Comparison of ENCODE assay signal across 10 cellular contexts in the genomic region with DNA sequence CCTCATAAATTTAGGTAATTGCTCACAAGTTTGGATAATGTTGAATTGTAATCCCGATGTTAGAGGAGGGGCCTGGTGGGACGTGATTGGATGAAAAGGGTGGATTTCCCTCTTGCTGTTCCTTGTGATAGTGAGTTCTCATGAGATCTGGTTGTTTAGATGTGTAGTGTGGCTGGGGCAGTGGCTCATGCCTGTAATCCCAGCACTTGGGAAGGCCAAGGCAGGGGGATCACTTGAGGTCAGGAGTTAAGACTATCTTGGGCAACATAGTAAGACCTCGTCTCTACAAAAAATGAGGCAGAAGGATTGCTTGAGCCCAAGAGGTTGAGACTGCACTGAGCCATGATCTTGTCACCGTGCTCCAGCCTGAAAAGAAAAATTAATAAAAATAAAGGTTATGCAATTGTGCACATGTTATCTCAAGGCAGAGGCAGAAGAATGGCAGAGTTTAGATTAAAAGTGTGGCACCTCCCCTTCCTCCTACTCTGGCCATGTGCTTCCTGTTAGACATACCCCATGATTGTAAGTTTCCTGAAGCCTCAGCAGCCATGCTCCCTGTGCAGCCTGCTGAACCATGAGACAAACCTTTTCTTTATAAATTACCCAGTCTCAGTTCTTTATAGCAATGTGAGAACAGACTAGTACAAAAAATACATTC. TPM values are rescaled to one million over a fixed set of nuclear protein-coding genes. Genes with fewer than 3 reads are reported as not detected.
DNase-seq lines count a peak whose midpoint lies in the region; ATAC-seq, FAIRE-seq and TF ChIP-seq lines count a peak whose summit lies in the region.
"Had no signal": no experiment of that assay in that cellular context is flagged by ENCODE, and none has a peak within 500 bp of the region (broad histone marks: within the 10 kb centered on the region; RNA-seq: fewer than 3 reads in every experiment).

No MANE protein-coding gene starts in this region.

- peak overlapping the region; percentile 46; the same call in 1 of the 2 replicates for H3K27ac ChIP-seq in C4-2B
- H3K27ac ChIP-seq in GM23338 (ENCODE audit: low read depth) = peak overlapping the region; percentile 92

- DNase-seq in GM23338 (ENCODE audit: low spot score) (no peak), fibroblast of mammary gland (ENCODE audit: low read depth) (peak; percentile 19), posterior vena cava (ENCODE audit: low spot score) (no peak), NCI-H1092 treated with DMSO at 0.1 percent for 48 hours (lab: John Stamatoyannopoulos, UW) (no peak), GM19239 (ENCODE audit: insufficient read length, low spot score) (no peak)
- DNase-seq in T-helper 2 cell treated with Interferon-gamma antibody and Interleukin-4, amounts not matched to agents 5 μg/mL and 100 μg/mL, for 36 hours (ENCODE audit: low spot score) = no peak
- DNase-seq: effector memory CD8-positive, alpha-beta T cell; NCI-H2081 treated with DMSO at 0.1 percent for 48 hours had no signal

- peaks cover 51% of the 10 kb centered on the region for H3F3A ChIP-seq in GM23338 (replicated peaks; ENCODE audit: low read depth)

- H3K9me3 Mint-ChIP-seq in GM23338 = peaks cover 3% of the 10 kb centered on the region; the same call in 2 of the 3 replicates
- H3K9me3 Mint-ChIP-seq in T-helper 2 cell treated with Interferon-gamma antibody and Interleukin-4, amounts not matched to agents 5 μg/mL and 100 μg/mL, for 36 hours = peaks cover 11% of the 10 kb centered on the region
- H3K9me3 Mint-ChIP-seq: effector memory CD8-positive, alpha-beta T cell had no signal

- H4K20me1 ChIP-seq in GM23338 (replicated peaks; ENCODE audit: insufficient read depth) = peaks cover 19% of the 10 kb centered on the region

- peaks cover 70% of the 10 kb centered on the region for H3K36me3 Mint-ChIP-seq in GM23338 (ENCODE audit: low read depth)
- H3K36me3 Mint-ChIP-seq in T-helper 2 cell treated with Interferon-gamma antibody and Interleukin-4, amounts not matched to agents 5 μg/mL and 100 μg/mL, for 36 hours (ENCODE audit: low read depth) = peaks cover 48% of the 10 kb centered on the region

- peaks cover 33% of the 10 kb centered on the region for H3K4me1 Mint-ChIP-seq in GM23338
- H3K4me1 Mint-ChIP-seq in T-helper 2 cell treated with Interferon-gamma antibody and Interleukin-4, amounts not matched to agents 5 μg/mL and 100 μg/mL, for 36 hours (ENCODE audit: low read depth) = peaks cover 45% of the 10 kb centered on the region

- no peak for FAIRE-seq in GM19239 (lab: Jason Lieb, UNC)

- H3K36me3 ChIP-seq in GM23338 (ENCODE audit: insufficient read depth) = peaks cover 45% of the 10 kb centered on the region

- no peak overlapping the region for H2AFZ ChIP-seq in GM23338

- no peak for TF ChIP-seq CTCF in C4-2B (conservative IDR thresholded peaks at IDR 0.05)
- no peak for TF ChIP-seq CTCF in GM23338 (conservative IDR thresholded peaks at IDR 0.05; ENCODE audit: low read depth in 2 of 2)
- no peak for TF ChIP-seq CTCF in fibroblast of mammary gland (conservative IDR thresholded peaks at IDR 0.05; ENCODE audit: control insufficient read depth, insufficient read depth, low read depth, low read length)

- peak overlapping the region; percentile 88 for H3K4me2 ChIP-seq in GM23338

- H3K27me3 Mint-ChIP-seq in GM23338 (ENCODE audit: insufficient read depth, low read depth, poor library complexity) = peaks cover 27% of the 10 kb centered on the region
- H3K27me3 Mint-ChIP-seq in T-helper 2 cell treated with Interferon-gamma antibody and Interleukin-4, amounts not matched to agents 5 μg/mL and 100 μg/mL, for 36 hours (ENCODE audit: low read depth) = no peaks in the 10 kb centered on the region
- H3K27me3 Mint-ChIP-seq: effector memory CD8-positive, alpha-beta T cell had no signal

- peaks cover 33% of the 10 kb centered on the region for H3K4me1 ChIP-seq in GM23338 (ENCODE audit: insufficient read depth)

- peaks cover 29% of the 10 kb centered on the region for H3K79me2 ChIP-seq in GM23338 (replicated peaks; ENCODE audit: insufficient read depth)

- ATAC-seq in GM23338 (no peak), GM18861 (IDR thresholded peaks at IDR 0.05; ENCODE audit: unreplicated experiment) (no peak)
- ATAC-seq: effector memory CD8-positive, alpha-beta T cell had no signal

- intact Hi-C loops in posterior vena cava (cut with DNase I) = no loop called here

- H3K4me3 ChIP-seq in GM23338 = peak overlapping the region; percentile 94
- no peak overlapping the region for H3K4me3 ChIP-seq in fibroblast of mammary gland (ENCODE audit: control insufficient read depth, low read depth, low read length)

- peak overlapping the region; percentile 96 for H3K4me3 Mint-ChIP-seq in GM23338
- peak overlapping the region; percentile 98 for H3K4me3 Mint-ChIP-seq in T-helper 2 cell treated with Interferon-gamma antibody and Interleukin-4, amounts not matched to agents 5 μg/mL and 100 μg/mL, for 36 hours

- H3K9me2 ChIP-seq in GM23338 (ENCODE audit: insufficient read depth) = no peaks in the 10 kb centered on the region

- H3K27ac Mint-ChIP-seq in GM23338 = peak overlapping the region; percentile 99
- peak overlapping the region; percentile 63 for H3K27ac Mint-ChIP-seq in T-helper 2 cell treated with Interferon-gamma antibody and Interleukin-4, amounts not matched to agents 5 μg/mL and 100 μg/mL, for 36 hours

- H3K27me3 ChIP-seq in GM23338 (ENCODE audit: insufficient read depth) = no peaks in the 10 kb centered on the region

TF ChIP-seq in GM23338, 12 proteins besides CTCF, POLR2A, EP300 and RAD21:
- no peak for TF ChIP-seq NANOG (IDR thresholded peaks at IDR 0.05; ENCODE audit: borderline replicate concordance)
- no peak; the same call in 1 of the 2 replicates for TF ChIP-seq POLR2AphosphoS5 (IDR thresholded peaks at IDR 0.05; ENCODE audit: low read depth)

RNA-seq across cellular contexts. Expression of gene ERVMER34-1, which starts 36.5 kb away (rescaled TPM):
- 30.9 and 34.1 TPM in 2 replicates for total RNA-seq in GM23338 (2014; rRNA removed; shearing (Covaris generic))
- polyA plus RNA-seq in GM23338 (2016; fragmentation: Nextera tagmentation; extraction: Ambion mirVana) = 14.5 and 15.9 TPM in 2 replicates
- total RNA-seq in posterior vena cava = under 1 TPM in 1 of 2 donors, not detected in 1; 0.14 TPM

RNA-seq across cellular contexts. Expression of gene USP46, which starts 55.6 kb away (rescaled TPM):
- total RNA-seq in GM23338 (2014; rRNA removed; shearing (Covaris generic)) = 40.5 and 41.1 TPM in 2 replicates
- 58.4 and 59.4 TPM in 2 replicates for polyA plus RNA-seq in GM23338 (2016; fragmentation: Nextera tagmentation; extraction: Ambion mirVana)
- total RNA-seq in posterior vena cava = 10 to 100 TPM; 17.1 to 18.3 TPM

Comparison
In these comparisons a context has a peak if more than half of its experiments do, and no peak if none do; other contexts are left out.
1. RNA of gene ERVMER34-1, which starts 36.5 kb away (total RNA-seq): 30.9 to 34.1 TPM in GM23338; 0.14 TPM in posterior vena cava; every median in the first group is over 10 times any median in the second.